17 cellular contexts compared by ENCODE assay signal in genomic region chr4:105246712-105247111, GRCh38.
A peak's percentile ranks its signal among the peaks of the same experiment; 100 is the strongest.
DNase-seq lines count a peak whose midpoint lies in the region; ATAC-seq and TF ChIP-seq lines count a peak whose summit lies in the region.
"Had no signal": no experiment of that assay in that cellular context is flagged by ENCODE, and none has a peak within 500 bp of the region (broad histone marks: within the 10 kb centered on the region; RNA-seq: fewer than 3 reads in every experiment).

No MANE protein-coding gene starts in this region.

- no peak for TF ChIP-seq CTCF in heart left ventricle (IDR thresholded peaks at IDR 0.05)
- TF ChIP-seq CTCF in astrocyte of the spinal cord (IDR thresholded peaks at IDR 0.05; ENCODE audit: low read depth, low read length), result no peak

- in situ Hi-C loops in astrocyte of the spinal cord (cut with HindIII; ENCODE audit: low sequenced_read_pairs), result no loop called here

- no peak for TF ChIP-seq POLR2A in heart left ventricle (IDR thresholded peaks at IDR 0.05)

- no peak overlapping the region for H3K4me3 ChIP-seq in heart left ventricle
- no peak overlapping the region for H3K4me3 ChIP-seq in astrocyte of the spinal cord (ENCODE audit: low read depth, low read length)
- H3K4me3 ChIP-seq: spleen, tibial artery had no signal

- H3K4me3 Mint-ChIP-seq in activated CD4-positive, alpha-beta T cell treated with anti-CD3 and anti-CD28 coated beads for 36 hours, result no peak overlapping the region
- H3K4me3 Mint-ChIP-seq: nephron progenitor cell had no signal

- DNase-seq in heart left ventricle, result no peak
- no peak for DNase-seq in cardiac septum (ENCODE audit: low spot score)
- DNase-seq in astrocyte of the spinal cord (ENCODE audit: low read depth, low spot score), result peak; percentile 91
- peak; percentile 38 for DNase-seq in iris pigment epithelial cell (ENCODE audit: low read depth)
- DNase-seq in foreskin melanocyte, result no peak
- no peak for DNase-seq in activated CD4-positive, alpha-beta T cell treated with anti-CD3 and anti-CD28 coated beads for 36 hours
- DNase-seq: activated CD4-positive, CD25-positive, alpha-beta regulatory T cell; activated T-cell treated with anti-CD3 and anti-CD28 coated beads, Interleukin-2, amount 50 U/mL, for 1 hour; effector CD4-positive, alpha-beta T cell; head of caudate nucleus; MM.1S; nephron progenitor cell; spleen; tibial artery had no signal

- no peaks in the 10 kb centered on the region for H3K9me3 Mint-ChIP-seq in activated CD4-positive, alpha-beta T cell treated with anti-CD3 and anti-CD28 coated beads for 36 hours (ENCODE audit: low read depth)
- H3K9me3 Mint-ChIP-seq: nephron progenitor cell had no signal

- H3K27ac Mint-ChIP-seq in activated CD4-positive, alpha-beta T cell treated with anti-CD3 and anti-CD28 coated beads for 36 hours, result no peak overlapping the region
- H3K27ac Mint-ChIP-seq: nephron progenitor cell had no signal

- no peaks in the 10 kb centered on the region for H3K27me3 Mint-ChIP-seq in activated CD4-positive, alpha-beta T cell treated with anti-CD3 and anti-CD28 coated beads for 36 hours

- H3K9me3 ChIP-seq in heart left ventricle, result no peaks in the 10 kb centered on the region
- H3K9me3 ChIP-seq: spleen, tibial artery had no signal

- no peaks in the 10 kb centered on the region for H3K27me3 ChIP-seq in heart left ventricle
- H3K27me3 ChIP-seq: spleen, tibial artery had no signal

- POLR2A ChIA-PET in activated CD4-positive, alpha-beta T cell treated with anti-CD3 and anti-CD28 coated beads for 36 hours (lab: Charles Lee), result no interaction called here

- peak in 3 of 4 donors; percentile 44 to 68 (median 53) for ATAC-seq in heart left ventricle
- ATAC-seq in HG02884 (IDR thresholded peaks at IDR 0.05; ENCODE audit: unreplicated experiment), result no peak
- ATAC-seq in HG02973 (IDR thresholded peaks at IDR 0.05; ENCODE audit: unreplicated experiment), result no peak
- ATAC-seq in activated CD4-positive, alpha-beta T cell treated with anti-CD3 and anti-CD28 coated beads for 36 hours, result no peak

- no peak overlapping the region for H3K27ac ChIP-seq in heart left ventricle
- H3K27ac ChIP-seq: HL-60 had no signal

- peaks cover 37% of the 10 kb centered on the region for H3K36me3 Mint-ChIP-seq in activated CD4-positive, alpha-beta T cell treated with anti-CD3 and anti-CD28 coated beads for 36 hours (ENCODE audit: low read depth)

- CTCF ChIA-PET in activated CD4-positive, alpha-beta T cell treated with anti-CD3 and anti-CD28 coated beads for 36 hours (lab: Charles Lee), result no interaction called here

- WGBS in heart left ventricle, 4 donors, result 75 to 87% (median 81%) methylated on average over 1 of the region's 1 CpG

- H3K4me1 Mint-ChIP-seq in activated CD4-positive, alpha-beta T cell treated with anti-CD3 and anti-CD28 coated beads for 36 hours, result peaks cover 5% of the 10 kb centered on the region
- H3K4me1 Mint-ChIP-seq: nephron progenitor cell had no signal

- intact Hi-C loops in heart left ventricle (cut with DNase I), result loop anchor here in 5 of 10 donors (5.0 to 10.0 kb wide), 3 partner anchors 99 to 228 kb away; partner anchors contain the start of genes TET2 (in 4 of the 5) and PPA2 (in 1 of the 5)
- intact Hi-C loops in cardiac septum (cut with DNase I), result no loop called here
- intact Hi-C loops in activated CD4-positive, alpha-beta T cell treated with anti-CD3 and anti-CD28 coated beads for 36 hours (cut with DNase I, micrococcal nuclease), result no loop called here

- peaks cover 0 to 38% (median 22%) of the 10 kb centered on the region in 9 donors for H3K36me3 ChIP-seq in heart left ventricle

- peaks cover 0 to 13% (median 2%) of the 10 kb centered on the region in 12 donors for H3K4me1 ChIP-seq in heart left ventricle

Comparison
In these comparisons a context has a peak if more than half of its experiments do, and no peak if none do; other contexts are left out.
1. ATAC-seq: peak in heart left ventricle (3 of 4); none in HG02884 (single experiment), HG02973 (single experiment) and activated CD4-positive, alpha-beta T cell treated with anti-CD3 and anti-CD28 coated beads for 36 hours (single experiment).
2. DNase-seq: peak in astrocyte of the spinal cord (single experiment) and iris pigment epithelial cell (single experiment); none in heart left ventricle (0 of 5), cardiac septum (single experiment), foreskin melanocyte (single experiment) and activated CD4-positive, alpha-beta T cell treated with anti-CD3 and anti-CD28 coated beads for 36 hours (single experiment).